In the genomic region with DNA sequence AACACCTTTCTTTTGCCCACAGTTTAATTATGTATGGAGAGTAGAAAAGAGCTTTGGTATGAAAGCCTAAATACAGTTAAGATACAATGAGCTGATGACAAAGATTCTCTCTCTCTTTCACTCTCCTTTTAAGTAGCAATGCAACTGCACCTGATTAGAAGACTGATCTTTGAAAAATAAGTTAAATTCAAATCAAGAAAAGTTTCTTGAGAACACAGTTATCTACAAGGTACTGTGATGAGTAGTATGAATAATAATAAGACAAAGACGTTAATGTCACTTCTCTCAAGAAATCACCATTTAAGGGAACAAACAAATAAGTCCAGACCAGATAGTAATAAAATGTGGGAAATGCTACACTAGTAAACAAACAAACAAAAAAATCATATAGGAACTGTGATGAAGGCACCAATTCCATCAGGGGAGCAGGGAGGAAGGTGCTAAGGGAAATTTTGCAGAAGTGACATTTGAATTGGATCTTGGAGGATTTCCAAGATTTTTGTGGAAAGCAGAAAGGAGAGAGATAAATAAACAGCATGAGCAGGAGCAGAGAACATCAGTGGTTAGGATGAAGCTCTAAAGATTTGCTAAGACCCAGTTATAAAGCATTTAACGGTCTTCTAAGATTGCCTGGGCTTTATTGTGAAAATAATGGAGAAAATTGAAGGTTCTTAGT, we compare ENCODE assay signal across 11 cellular contexts.
DNase-seq lines count a peak whose midpoint lies in the region; ATAC-seq and TF ChIP-seq lines count a peak whose summit lies in the region.
"Had no signal": no experiment of that assay in that cellular context is flagged by ENCODE, and none has a peak within 500 bp of the region (broad histone marks: within the 10 kb centered on the region; RNA-seq: fewer than 3 reads in every experiment).

No MANE protein-coding gene starts in this region.

- peaks cover 31 to 46% of the 10 kb centered on the region in 2 donors for H3K4me1 Mint-ChIP-seq in stimulated activated naive B cell treated with anti-CD40 and anti-IgM and Interleukin-4, amounts not matched to agents 10 μg/mL and 1 μg/mL and 100 μg/mL, for 72 hours

- no peaks in the 10 kb centered on the region for H3K9me3 Mint-ChIP-seq in stimulated activated naive B cell treated with anti-CD40 and anti-IgM and Interleukin-4, amounts not matched to agents 10 μg/mL and 1 μg/mL and 100 μg/mL, for 72 hours

- no peak for DNase-seq in activated CD4-positive, CD25-positive, alpha-beta regulatory T cell treated with anti-CD3 and anti-CD28 coated beads, Interleukin-2, amount 50 U/mL, for 72 hours
- DNase-seq in SJSA1 (ENCODE audit: low read depth in 1 of 2, low spot score in 2 of 2) (peak in 1 of 2 experiments; percentile 77), fibroblast of peridontal ligament (ENCODE audit: extremely low read depth) (peak; percentile 27)
- DNase-seq in stimulated activated naive B cell treated with anti-CD40 and anti-IgM and Interleukin-4, amounts not matched to agents 10 μg/mL and 1 μg/mL and 100 μg/mL, for 72 hours = no peak
- DNase-seq: GOT3, WERI-Rb-1 had no signal

- no peaks in the 10 kb centered on the region for H3K36me3 ChIP-seq in SJSA1
- H3K36me3 ChIP-seq: cardiac muscle cell, WERI-Rb-1 had no signal

- TF ChIP-seq POLR2A in GM18505 (IDR thresholded peaks at IDR 0.05; ENCODE audit: borderline replicate concordance, extremely low read depth, insufficient read depth, insufficient read length) = no peak

- peaks cover 55% of the 10 kb centered on the region for H3K4me1 ChIP-seq in SJSA1 (replicated peaks)

- H3K4me3 Mint-ChIP-seq in stimulated activated naive B cell treated with anti-CD40 and anti-IgM and Interleukin-4, amounts not matched to agents 10 μg/mL and 1 μg/mL and 100 μg/mL, for 72 hours = peak overlapping the region; percentile 56 to 57

- H3K27ac Mint-ChIP-seq in stimulated activated naive B cell treated with anti-CD40 and anti-IgM and Interleukin-4, amounts not matched to agents 10 μg/mL and 1 μg/mL and 100 μg/mL, for 72 hours = peak overlapping the region; percentile 94

- H3K9me3 ChIP-seq in SJSA1 (replicated peaks) = no peaks in the 10 kb centered on the region

- ATAC-seq in activated CD4-positive, CD25-positive, alpha-beta regulatory T cell treated with anti-CD3 and anti-CD28 coated beads, Interleukin-2, amount 50 U/mL, for 24 hours = peak; percentile 31 to 55
- peak in 1 of 2 donors; percentile 20 for ATAC-seq in stimulated activated naive B cell treated with anti-CD40 and anti-IgM and Interleukin-4, amounts not matched to agents 10 μg/mL and 1 μg/mL and 100 μg/mL, for 72 hours (replicated peaks)
- no peak for ATAC-seq in GM21515 (IDR thresholded peaks at IDR 0.05; ENCODE audit: unreplicated experiment)
- ATAC-seq in GM18498 (IDR thresholded peaks at IDR 0.05; ENCODE audit: unreplicated experiment) = no peak
- ATAC-seq in GM18505 (IDR thresholded peaks at IDR 0.05; ENCODE audit: unreplicated experiment) = no peak

- H3K4me3 ChIP-seq in SJSA1 = peak overlapping the region; percentile 20
- H3K4me3 ChIP-seq: cardiac muscle cell had no signal

- H3K36me3 Mint-ChIP-seq in stimulated activated naive B cell treated with anti-CD40 and anti-IgM and Interleukin-4, amounts not matched to agents 10 μg/mL and 1 μg/mL and 100 μg/mL, for 72 hours = peaks cover 0 to 3% of the 10 kb centered on the region in 2 donors

- no peaks in the 10 kb centered on the region for H3K27me3 Mint-ChIP-seq in stimulated activated naive B cell treated with anti-CD40 and anti-IgM and Interleukin-4, amounts not matched to agents 10 μg/mL and 1 μg/mL and 100 μg/mL, for 72 hours

- no peaks in the 10 kb centered on the region for H3K27me3 ChIP-seq in SJSA1 (replicated peaks)

- H3K27ac ChIP-seq in SJSA1 = peak overlapping the region; percentile 79
- H3K27ac ChIP-seq: cardiac muscle cell, WERI-Rb-1 had no signal

Comparison
In these comparisons a context has a peak if more than half of its experiments do, and no peak if none do; other contexts are left out.
1. ATAC-seq: peak in activated CD4-positive, CD25-positive, alpha-beta regulatory T cell treated with anti-CD3 and anti-CD28 coated beads, Interleukin-2, amount 50 U/mL, for 24 hours (2 of 2); none in GM21515 (single experiment), GM18498 (single experiment) and GM18505 (single experiment).